In genomic region chr1:165632152-165632469, GRCh38 we compare ENCODE assay signal across 8 cellular contexts. TPM values are rescaled to one million over a fixed set of nuclear protein-coding genes. Genes with fewer than 3 reads are reported as not detected.
DNase-seq lines count a peak whose midpoint lies in the region; ATAC-seq and TF ChIP-seq lines count a peak whose summit lies in the region.

No MANE protein-coding gene starts in this region.

- H3K9me3 ChIP-seq in HEK293 (ENCODE audit: control insufficient read depth, insufficient read depth, low read depth, low read length) (no peaks in the 10 kb centered on the region), ascending aorta (no peaks in the 10 kb centered on the region), iPS-20b (ENCODE audit: insufficient read depth, low read depth, low read length) (no peaks in the 10 kb centered on the region)

- peak overlapping the region; percentile 88; the same call in 1 of the 2 replicates for H3K9ac ChIP-seq in iPS-20b (ENCODE audit: low read depth, low read length)

- H3K4me3 ChIP-seq in HEK293 (ENCODE audit: low read depth, low read length): peak overlapping the region; percentile 84
- peak overlapping the region; percentile 71 to 90 for H3K4me3 ChIP-seq in ascending aorta
- H3K4me3 ChIP-seq in iPS-20b (ENCODE audit: low read length): peak overlapping the region; percentile 96

- peaks cover 5% of the 10 kb centered on the region for H3K4me1 ChIP-seq in HEK293 (ENCODE audit: control insufficient read depth, insufficient read depth, low read length)
- H3K4me1 ChIP-seq in ascending aorta: peaks cover 3 to 32% of the 10 kb centered on the region in 2 donors
- H3K4me1 ChIP-seq in iPS-20b (ENCODE audit: insufficient read depth, low read length): peaks cover 38% of the 10 kb centered on the region

- no peak for TF ChIP-seq CTCF in HEK293 (tag by site-specific recombination; IDR thresholded peaks at IDR 0.05)
- no peak for TF ChIP-seq CTCF in ascending aorta (IDR thresholded peaks at IDR 0.05)

- no peak overlapping the region for H3K27ac ChIP-seq in HEK293 (ENCODE audit: extremely low read depth, low read depth, low read length)
- H3K27ac ChIP-seq in ascending aorta: peak overlapping the region; percentile 90 to 91
- no peak overlapping the region for H3K27ac ChIP-seq in iPS-20b (ENCODE audit: low read length)
- peak overlapping the region; percentile 68 for H3K27ac ChIP-seq in substantia nigra (ENCODE audit: low read depth, low read length, poor library complexity, severe bottlenecking)

- CTCF ChIA-PET in HEK293 (lab: Yijun Ruan, JAX): interaction anchor here (0.8 to 1.2 kb wide), 3 partner anchors 13 to 37 kb away, joined by 3 to 5 read pairs (median 4); no protein-coding TSS in a partner anchor

- intact Hi-C loops in ascending aorta (cut with DNase I): loop anchor here (1.0 kb wide), 1 partner anchor 196 kb away; no protein-coding TSS in a partner anchor

- ATAC-seq in HG03457 (IDR thresholded peaks at IDR 0.05; ENCODE audit: unreplicated experiment) (no peak), HG03045 (IDR thresholded peaks at IDR 0.05; ENCODE audit: unreplicated experiment) (no peak)

- H3K36me3 ChIP-seq in HEK293 (ENCODE audit: control insufficient read depth in 2 of 2, insufficient read depth in 1 of 2, low read length in 2 of 2) (peaks cover 0 to 4% of the 10 kb centered on the region in 2 experiments; a peak in 2 of 3 replicates), ascending aorta (no peaks in the 10 kb centered on the region), iPS-20b (ENCODE audit: insufficient read depth, low read depth, low read length) (0 out of 2 replicates have a peak, but pooled peaks cover 4% of the 10 kb centered on the region)

- no peaks in the 10 kb centered on the region for H3K27me3 ChIP-seq in ascending aorta
- peaks cover 7% of the 10 kb centered on the region; the same call in 1 of the 2 replicates for H3K27me3 ChIP-seq in iPS-20b (ENCODE audit: insufficient read depth, low read length)

- DNase-seq in ascending aorta (ENCODE audit: low spot score in 2 of 2): no peak
- peak in 1 of 49 donors; percentile 46 for DNase-seq in substantia nigra (lab: John Stamatoyannopoulos, UW)
- DNase-seq in COR-L47 (lab: John Stamatoyannopoulos, UW): no peak
- DNase-seq in islet precursor cell: no peak

- POLR2A ChIA-PET in HEK293 (lab: Yijun Ruan, JAX): no interaction called here

TF ChIP-seq in HEK293, 187 proteins besides CTCF, POLR2A, EP300 and RAD21 (continues in another document):
- TF ChIP-seq ZNF133 (tag by site-specific recombination; IDR thresholded peaks at IDR 0.05) (no peak), ZIC2 (tag by site-specific recombination; IDR thresholded peaks at IDR 0.05) (0 out of 2 replicates have a peak, but pooled peaks have one; percentile 13), KLF1 (tag by site-specific recombination; IDR thresholded peaks at IDR 0.05) (peak; percentile 12; the same call in 1 of the 2 replicates), ZBTB48 (tag by site-specific recombination; IDR thresholded peaks at IDR 0.05) (peak; percentile 74; the same call in 1 of the 2 replicates), KLF17 (tag by site-specific recombination; IDR thresholded peaks at IDR 0.05) (peak; percentile 60; the same call in 1 of the 2 replicates), ZNF404 (tag by site-specific recombination; IDR thresholded peaks at IDR 0.05) (no peak), ZNF510 (tag by site-specific recombination; IDR thresholded peaks at IDR 0.05; ENCODE audit: insufficient replicate concordance) (no peak), SP7 (tag by site-specific recombination; IDR thresholded peaks at IDR 0.05) (peak; percentile 33), ZNF169 (tag by site-specific recombination; IDR thresholded peaks at IDR 0.05) (no peak), ZNF112 (tag by site-specific recombination; IDR thresholded peaks at IDR 0.05) (no peak), KLF9 (tag by site-specific recombination; IDR thresholded peaks at IDR 0.05; ENCODE audit: low read depth) (0 out of 2 replicates have a peak, but pooled peaks have one; percentile 13), MYNN (tag by site-specific recombination; IDR thresholded peaks at IDR 0.05; ENCODE audit: borderline replicate concordance) (no peak), SCRT2 (tag by site-specific recombination; IDR thresholded peaks at IDR 0.05) (0 out of 2 replicates have a peak, but pooled peaks have one; percentile 1), ZNF518A (tag by site-specific recombination; conservative IDR thresholded peaks at IDR 0.05; ENCODE audit: low read depth) (no peak), KLF8 (tag by site-specific recombination; IDR thresholded peaks at IDR 0.05) (0 out of 2 replicates have a peak, but pooled peaks have one; percentile 16), BCL6B (tag by site-specific recombination; IDR thresholded peaks at IDR 0.05) (no peak), ATF2 (tag by site-specific recombination; IDR thresholded peaks at IDR 0.05; ENCODE audit: low read depth) (no peak), ZNF155 (tag by site-specific recombination; IDR thresholded peaks at IDR 0.05) (no peak), ZNF10 (tag by site-specific recombination; IDR thresholded peaks at IDR 0.05) (no peak), ZNF596 (tag by site-specific recombination; IDR thresholded peaks at IDR 0.05) (no peak), WT1 (tag by site-specific recombination; IDR thresholded peaks at IDR 0.05) (peak; percentile 7; the same call in 1 of the 2 replicates), ZNF223 (tag by site-specific recombination; IDR thresholded peaks at IDR 0.05) (no peak), ZEB2 (tag by site-specific recombination; IDR thresholded peaks at IDR 0.05) (peak; percentile 34; the same call in 1 of the 2 replicates), ZNF660 (tag by site-specific recombination; IDR thresholded peaks at IDR 0.05) (no peak), ZNF239 (tag by site-specific recombination; IDR thresholded peaks at IDR 0.05) (no peak)

RNA-seq across cellular contexts. Expression of gene MGST3, which starts 1.1 kb away (rescaled TPM):
- 177 TPM for total RNA-seq in ascending aorta

Comparison
In these comparisons a context has a peak if more than half of its experiments do, and no peak if none do; other contexts are left out.
1. H3K27ac ChIP-seq: peak in ascending aorta (2 of 2) and substantia nigra (single experiment); none in HEK293 (single experiment) and iPS-20b (single experiment).
2. Peak in every context shown above with its lines, with median percentiles within 50 percentile points of each other: H3K4me3 ChIP-seq.